In the genomic region with DNA sequence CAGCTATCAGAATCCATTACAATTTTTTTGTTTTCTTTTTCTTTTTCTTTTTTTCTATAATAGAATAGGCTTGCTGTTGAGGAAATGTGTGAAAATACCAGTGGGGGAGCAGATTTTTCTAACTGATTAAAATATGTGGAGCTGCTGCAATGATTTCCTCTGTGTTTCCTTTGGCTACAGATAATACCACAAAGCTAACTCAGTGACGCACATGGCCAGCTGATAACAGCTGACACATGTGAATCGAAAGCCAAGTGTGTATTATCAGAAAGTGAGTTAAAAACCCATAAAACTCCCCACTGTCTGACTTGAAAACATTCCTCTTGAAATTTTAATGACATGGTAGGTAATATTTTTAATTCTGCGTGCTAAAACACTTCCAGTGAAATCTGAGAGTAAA, we compare ENCODE assay signal across 9 cellular contexts.
DNase-seq lines count a peak whose midpoint lies in the region; ATAC-seq and TF ChIP-seq lines count a peak whose summit lies in the region.
"Had no signal": no experiment of that assay in that cellular context is flagged by ENCODE, and none has a peak within 500 bp of the region (broad histone marks: within the 10 kb centered on the region; RNA-seq: fewer than 3 reads in every experiment).

No MANE protein-coding gene starts in this region.

- intact Hi-C loops in mucosa of descending colon (cut with DNase I, micrococcal nuclease) = no loop called here
- intact Hi-C loops in Calu3 (cut with micrococcal nuclease; ENCODE audit: unreplicated experiment) = no loop called here

- H3K4me3 ChIP-seq in mucosa of descending colon = no peak overlapping the region
- H3K4me3 ChIP-seq: SJSA1 had no signal

- no peaks in the 10 kb centered on the region for H3K9me3 Mint-ChIP-seq in Calu3 (ENCODE audit: low read depth, unreplicated experiment)

- no peaks in the 10 kb centered on the region for H3K36me3 ChIP-seq in mucosa of descending colon (ENCODE audit: low read depth)
- H3K36me3 ChIP-seq: SJSA1 had no signal

- no peaks in the 10 kb centered on the region for H3K4me1 Mint-ChIP-seq in Calu3 (ENCODE audit: low read depth, unreplicated experiment)

- no peak overlapping the region for H3K27ac Mint-ChIP-seq in Calu3 (ENCODE audit: unreplicated experiment)

- H3K4me1 ChIP-seq in mucosa of descending colon (ENCODE audit: low read depth) = no peaks in the 10 kb centered on the region
- H3K4me1 ChIP-seq: SJSA1 had no signal

- no peaks in the 10 kb centered on the region for H3K36me3 Mint-ChIP-seq in Calu3 (ENCODE audit: insufficient read depth, unreplicated experiment)

- H3K9me3 ChIP-seq in mucosa of descending colon = no peaks in the 10 kb centered on the region
- H3K9me3 ChIP-seq: SJSA1 had no signal

- peak; percentile 10 for DNase-seq in activated gamma-delta T cell treated with anti-CD3 and anti-CD28 coated beads, Interleukin-2, amount 50 U/mL, for 16 hours (ENCODE audit: low read depth)
- DNase-seq in mucosa of descending colon (peak in 1 of 3 donors; percentile 18), NCI-H1930 (lab: John Stamatoyannopoulos, UW) (no peak), NCI-H1436 treated with DMSO at 0.1 percent for 48 hours (lab: John Stamatoyannopoulos, UW) (no peak), NCI-H2196 (lab: John Stamatoyannopoulos, UW; ENCODE audit: unreplicated experiment) (no peak), Calu3 (no peak)

- H3K27me3 Mint-ChIP-seq in Calu3 (ENCODE audit: unreplicated experiment) = no peaks in the 10 kb centered on the region

- no TSS peak for BruUV-seq in Calu3 (replicated peaks; lab: Mats Ljungman, UMichigan)

- ATAC-seq in GM18868 (IDR thresholded peaks at IDR 0.05; ENCODE audit: unreplicated experiment) (peak; percentile 85), HG03108 (IDR thresholded peaks at IDR 0.05; ENCODE audit: unreplicated experiment) (peak; percentile 86), mucosa of descending colon (peak; percentile 35)

- no peak overlapping the region for H3K4me3 Mint-ChIP-seq in Calu3 (ENCODE audit: low read depth, unreplicated experiment)

- TF ChIP-seq CTCF in mucosa of descending colon (IDR thresholded peaks at IDR 0.05) (no peak), Calu3 (IDR thresholded peaks at IDR 0.05; ENCODE audit: unreplicated experiment) (no peak)

- CTCF ChIA-PET in Calu3 (lab: Charles Lee) = interaction anchor here (0.6 kb wide), 1 partner anchor 773 kb away, joined by 4 read pairs; no protein-coding TSS in a partner anchor

Comparison
In these comparisons a context has a peak if more than half of its experiments do, and no peak if none do; other contexts are left out.
1. ATAC-seq: peak in every context shown above with its lines; median percentile 86 in HG03108; 85 in GM18868; 35 in mucosa of descending colon.